In genomic region chr4:7855731-7856130, GRCh38 we compare ENCODE assay signal across 15 cellular contexts.
DNase-seq lines count a peak whose midpoint lies in the region; ATAC-seq and TF ChIP-seq lines count a peak whose summit lies in the region.
"Had no signal": no experiment of that assay in that cellular context is flagged by ENCODE, and none has a peak within 500 bp of the region (broad histone marks: within the 10 kb centered on the region; RNA-seq: fewer than 3 reads in every experiment).

No MANE protein-coding gene starts in this region.

- DNase-seq in CD8-positive, alpha-beta T cell = no peak
- DNase-seq in HFFc6 = no peak
- no peak for DNase-seq in activated naive CD8-positive, alpha-beta T cell treated with anti-CD3 and anti-CD28 coated beads, Interleukin-2, amount 10 ng/mL, durations not matched to agents 7 days and 5 days
- no peak for DNase-seq in naive thymus-derived CD4-positive, alpha-beta T cell
- DNase-seq in GM13977 (ENCODE audit: low spot score) = no peak
- no peak for DNase-seq in hepatic stellate cell (ENCODE audit: low spot score)
- no peak for DNase-seq in COLO829 (ENCODE audit: low spot score)
- DNase-seq: adrenal gland; foreskin melanocyte; MM.1S; NCI-H2029; NCI-H510A treated with DMSO at 0.1 percent for 48 hours; stimulated activated naive B cell treated with anti-CD40 and anti-IgM and Interleukin-4, amounts not matched to agents 10 μg/mL and 1 μg/mL and 100 μg/mL, for 72 hours; upper lobe of left lung had no signal

- H3K4me1 ChIP-seq in CD8-positive, alpha-beta T cell (ENCODE audit: insufficient read depth, low read length) = peaks cover 48% of the 10 kb centered on the region
- H3K4me1 ChIP-seq in naive thymus-derived CD4-positive, alpha-beta T cell (ENCODE audit: control insufficient read depth in 2 of 2, insufficient read depth in 2 of 2, low read length in 2 of 2) = peaks cover 29 to 61% of the 10 kb centered on the region in 2 donors
- H3K4me1 ChIP-seq: adrenal gland had no signal

- peak overlapping the region; percentile 11 for H3K4me3 Mint-ChIP-seq in CD8-positive, alpha-beta T cell
- peak overlapping the region; percentile 78 for H3K4me3 Mint-ChIP-seq in HFFc6
- H3K4me3 Mint-ChIP-seq in activated naive CD8-positive, alpha-beta T cell treated with anti-CD3 and anti-CD28 coated beads, Interleukin-2, amount 10 ng/mL, durations not matched to agents 7 days and 5 days = peak overlapping the region; percentile 43
- H3K4me3 Mint-ChIP-seq in naive thymus-derived CD4-positive, alpha-beta T cell = peak overlapping the region in 9 of 10 donors; percentile 17 to 81 (median 73)
- H3K4me3 Mint-ChIP-seq: stimulated activated naive B cell treated with anti-CD40 and anti-IgM and Interleukin-4, amounts not matched to agents 10 μg/mL and 1 μg/mL and 100 μg/mL, for 72 hours had no signal

- in situ Hi-C loops in GM13977 (cut with MboI; ENCODE audit: low pct_unique_long_range_greater_than_20kb, low sequenced_read_pairs, unreplicated experiment) = no loop called here

- no peaks in the 10 kb centered on the region for H3K9me3 ChIP-seq in CD8-positive, alpha-beta T cell (ENCODE audit: low read length)
- H3K9me3 ChIP-seq in naive thymus-derived CD4-positive, alpha-beta T cell (ENCODE audit: control insufficient read depth in 2 of 3, low read length in 3 of 3) = no peaks in the 10 kb centered on the region
- H3K9me3 ChIP-seq: adrenal gland, upper lobe of left lung had no signal

- peaks cover 61% of the 10 kb centered on the region for H3K4me1 Mint-ChIP-seq in CD8-positive, alpha-beta T cell (ENCODE audit: low read depth)
- peaks cover 86% of the 10 kb centered on the region for H3K4me1 Mint-ChIP-seq in HFFc6 (ENCODE audit: low read depth)
- peaks cover 37% of the 10 kb centered on the region for H3K4me1 Mint-ChIP-seq in activated naive CD8-positive, alpha-beta T cell treated with anti-CD3 and anti-CD28 coated beads, Interleukin-2, amount 10 ng/mL, durations not matched to agents 7 days and 5 days
- peaks cover 35 to 87% (median 81%) of the 10 kb centered on the region in 7 donors for H3K4me1 Mint-ChIP-seq in naive thymus-derived CD4-positive, alpha-beta T cell
- H3K4me1 Mint-ChIP-seq: stimulated activated naive B cell treated with anti-CD40 and anti-IgM and Interleukin-4, amounts not matched to agents 10 μg/mL and 1 μg/mL and 100 μg/mL, for 72 hours had no signal

- H3K36me3 ChIP-seq in CD8-positive, alpha-beta T cell (ENCODE audit: insufficient read depth, low read length) = no peaks in the 10 kb centered on the region
- H3K36me3 ChIP-seq in naive thymus-derived CD4-positive, alpha-beta T cell (ENCODE audit: control insufficient read depth in 2 of 3, insufficient read depth in 3 of 3, low read length in 3 of 3) = no peaks in the 10 kb centered on the region
- H3K36me3 ChIP-seq: adrenal gland had no signal

- intact Hi-C loops in CD8-positive, alpha-beta T cell (cut with DNase I, micrococcal nuclease) = loop anchor here (1.0 to 5.0 kb wide), 6 partner anchors 9 to 84 kb away; partner anchors contain the start of gene AFAP1 (in 2 of the 2)
- intact Hi-C loops in naive thymus-derived CD4-positive, alpha-beta T cell (cut with micrococcal nuclease) = loop anchor here (1.0 to 10.0 kb wide), 10 partner anchors 9 to 114 kb away; partner anchors contain the start of gene AFAP1 (in 2 of the 2)

- H3K27me3 Mint-ChIP-seq in CD8-positive, alpha-beta T cell (ENCODE audit: low read depth) = no peaks in the 10 kb centered on the region
- peaks cover 20% of the 10 kb centered on the region for H3K27me3 Mint-ChIP-seq in HFFc6 (ENCODE audit: insufficient read depth)
- H3K27me3 Mint-ChIP-seq in activated naive CD8-positive, alpha-beta T cell treated with anti-CD3 and anti-CD28 coated beads, Interleukin-2, amount 10 ng/mL, durations not matched to agents 7 days and 5 days = no peaks in the 10 kb centered on the region
- no peaks in the 10 kb centered on the region for H3K27me3 Mint-ChIP-seq in naive thymus-derived CD4-positive, alpha-beta T cell

- peaks cover 5% of the 10 kb centered on the region for H3K36me3 Mint-ChIP-seq in CD8-positive, alpha-beta T cell
- H3K36me3 Mint-ChIP-seq in HFFc6 (ENCODE audit: low read depth) = peaks cover 83% of the 10 kb centered on the region
- peaks cover 13% of the 10 kb centered on the region for H3K36me3 Mint-ChIP-seq in activated naive CD8-positive, alpha-beta T cell treated with anti-CD3 and anti-CD28 coated beads, Interleukin-2, amount 10 ng/mL, durations not matched to agents 7 days and 5 days
- peaks cover 0 to 44% (median 19%) of the 10 kb centered on the region in 5 donors for H3K36me3 Mint-ChIP-seq in naive thymus-derived CD4-positive, alpha-beta T cell
- H3K36me3 Mint-ChIP-seq: stimulated activated naive B cell treated with anti-CD40 and anti-IgM and Interleukin-4, amounts not matched to agents 10 μg/mL and 1 μg/mL and 100 μg/mL, for 72 hours had no signal

- POLR2A ChIA-PET in CD8-positive, alpha-beta T cell (lab: Charles Lee) = interaction anchor here (0.9 to 2.1 kb wide), 2 partner anchors 8 to 91 kb away, joined by 3 to 8 read pairs; no protein-coding TSS in a partner anchor
- POLR2A ChIA-PET in activated naive CD8-positive, alpha-beta T cell treated with anti-CD3 and anti-CD28 coated beads, Interleukin-2, amount 10 ng/mL, durations not matched to agents 7 days and 5 days (lab: Charles Lee) = interaction anchor here (2.1 kb wide), 1 partner anchor 28 kb away, joined by 11 read pairs; no protein-coding TSS in a partner anchor
- POLR2A ChIA-PET in naive thymus-derived CD4-positive, alpha-beta T cell (lab: Charles Lee) = interaction anchor here (1.0 to 1.6 kb wide), 2 partner anchors 11 to 21 kb away, joined by 3 to 6 read pairs; no protein-coding TSS in a partner anchor

- TF ChIP-seq CTCF in CD8-positive, alpha-beta T cell (IDR thresholded peaks at IDR 0.05) = no peak
- TF ChIP-seq CTCF in HFFc6 (IDR thresholded peaks at IDR 0.05) (no peak), GM13977 (IDR thresholded peaks at IDR 0.05; ENCODE audit: extremely low read depth, insufficient read depth, missing control alignments) (no peak)

- no peaks in the 10 kb centered on the region for H3K27me3 ChIP-seq in CD8-positive, alpha-beta T cell (ENCODE audit: insufficient read depth, low read length)
- no peaks in the 10 kb centered on the region for H3K27me3 ChIP-seq in naive thymus-derived CD4-positive, alpha-beta T cell (ENCODE audit: control insufficient read depth in 2 of 2, insufficient read depth in 2 of 2, low read length in 2 of 2)
- H3K27me3 ChIP-seq: adrenal gland, upper lobe of left lung had no signal

- no peak overlapping the region for H3K4me3 ChIP-seq in CD8-positive, alpha-beta T cell (ENCODE audit: low read depth, low read length)
- H3K4me3 ChIP-seq in naive thymus-derived CD4-positive, alpha-beta T cell (ENCODE audit: low read length) = no peak overlapping the region
- H3K4me3 ChIP-seq: adrenal gland, upper lobe of left lung had no signal

- peak overlapping the region; percentile 55 for H3K27ac ChIP-seq in CD8-positive, alpha-beta T cell (ENCODE audit: low read depth, low read length)
- H3K27ac ChIP-seq in naive thymus-derived CD4-positive, alpha-beta T cell (ENCODE audit: low read depth, low read length) = peak overlapping the region; percentile 68
- H3K27ac ChIP-seq: adrenal gland had no signal

- ATAC-seq in CD8-positive, alpha-beta T cell = no peak
- ATAC-seq in activated naive CD8-positive, alpha-beta T cell treated with anti-CD3 and anti-CD28 coated beads, Interleukin-2, amount 10 ng/mL, durations not matched to agents 7 days and 5 days (ENCODE audit: low read depth) = no peak
- ATAC-seq in naive thymus-derived CD4-positive, alpha-beta T cell = no peak
- ATAC-seq: left lobe of liver; stimulated activated naive B cell treated with anti-CD40 and anti-IgM and Interleukin-4, amounts not matched to agents 10 μg/mL and 1 μg/mL and 100 μg/mL, for 72 hours had no signal

- no peaks in the 10 kb centered on the region for H3K9me3 Mint-ChIP-seq in CD8-positive, alpha-beta T cell
- H3K9me3 Mint-ChIP-seq in HFFc6 = no peaks in the 10 kb centered on the region
- H3K9me3 Mint-ChIP-seq in activated naive CD8-positive, alpha-beta T cell treated with anti-CD3 and anti-CD28 coated beads, Interleukin-2, amount 10 ng/mL, durations not matched to agents 7 days and 5 days = no peaks in the 10 kb centered on the region
- H3K9me3 Mint-ChIP-seq in naive thymus-derived CD4-positive, alpha-beta T cell = no peaks in the 10 kb centered on the region
- H3K9me3 Mint-ChIP-seq: stimulated activated naive B cell treated with anti-CD40 and anti-IgM and Interleukin-4, amounts not matched to agents 10 μg/mL and 1 μg/mL and 100 μg/mL, for 72 hours had no signal

- CTCF ChIA-PET in CD8-positive, alpha-beta T cell (lab: Charles Lee) = interaction anchor here (0.8 to 1.5 kb wide), 2 partner anchors 12 to 51 kb away, joined by 5 to 8 read pairs; no protein-coding TSS in a partner anchor
- CTCF ChIA-PET in naive thymus-derived CD4-positive, alpha-beta T cell (lab: Charles Lee) = interaction anchor here (0.5 to 1.3 kb wide), 2 partner anchors 21 to 26 kb away, joined by 3 to 4 read pairs; no protein-coding TSS in a partner anchor

- H3K27ac Mint-ChIP-seq in CD8-positive, alpha-beta T cell = peak overlapping the region; percentile 91
- H3K27ac Mint-ChIP-seq in HFFc6 = peak overlapping the region; percentile 90
- H3K27ac Mint-ChIP-seq in activated naive CD8-positive, alpha-beta T cell treated with anti-CD3 and anti-CD28 coated beads, Interleukin-2, amount 10 ng/mL, durations not matched to agents 7 days and 5 days = peak overlapping the region; percentile 94
- peak overlapping the region; percentile 38 to 98 (median 94) for H3K27ac Mint-ChIP-seq in naive thymus-derived CD4-positive, alpha-beta T cell
- H3K27ac Mint-ChIP-seq: stimulated activated naive B cell treated with anti-CD40 and anti-IgM and Interleukin-4, amounts not matched to agents 10 μg/mL and 1 μg/mL and 100 μg/mL, for 72 hours had no signal

Comparison
In these comparisons a context has a peak if more than half of its experiments do, and no peak if none do; other contexts are left out.
1. H3K4me3 Mint-ChIP-seq: peak in every context shown above with its lines; median percentile 78 in HFFc6; 73 in naive thymus-derived CD4-positive, alpha-beta T cell; 43 in activated naive CD8-positive, alpha-beta T cell treated with anti-CD3 and anti-CD28 coated beads, Interleukin-2, amount 10 ng/mL, durations not matched to agents 7 days and 5 days; 11 in CD8-positive, alpha-beta T cell.